1 cellular context compared by ENCODE assay signal in genomic region chr14:100261621-100262020, GRCh38.
TF ChIP-seq lines count a peak whose summit lies in the region.

No MANE protein-coding gene starts in this region.

TF ChIP-seq in GM23338, 12 proteins besides CTCF, POLR2A, EP300 and RAD21 (continued from another document):
- no peak for TF ChIP-seq ZNF462 (CRISPR knock-in tag; IDR thresholded peaks at IDR 0.05)
- no peak for TF ChIP-seq NANOG (IDR thresholded peaks at IDR 0.05; ENCODE audit: borderline replicate concordance)
- TF ChIP-seq STAT1 (IDR thresholded peaks at IDR 0.05; ENCODE audit: unreplicated experiment) = no peak
- no peak for TF ChIP-seq ZNF114 (CRISPR knock-in tag; IDR thresholded peaks at IDR 0.05)
- no peak for TF ChIP-seq EZH2phosphoT487 (IDR thresholded peaks at IDR 0.05; ENCODE audit: unreplicated experiment)
- TF ChIP-seq EZH2 (IDR thresholded peaks at IDR 0.05; ENCODE audit: low read depth, unreplicated experiment) = no peak
- no peak for TF ChIP-seq REST (IDR thresholded peaks at IDR 0.05; ENCODE audit: unreplicated experiment)
- TF ChIP-seq ETS1 (IDR thresholded peaks at IDR 0.05) = no peak
